33 cellular contexts compared by ENCODE assay signal in the genomic region with DNA sequence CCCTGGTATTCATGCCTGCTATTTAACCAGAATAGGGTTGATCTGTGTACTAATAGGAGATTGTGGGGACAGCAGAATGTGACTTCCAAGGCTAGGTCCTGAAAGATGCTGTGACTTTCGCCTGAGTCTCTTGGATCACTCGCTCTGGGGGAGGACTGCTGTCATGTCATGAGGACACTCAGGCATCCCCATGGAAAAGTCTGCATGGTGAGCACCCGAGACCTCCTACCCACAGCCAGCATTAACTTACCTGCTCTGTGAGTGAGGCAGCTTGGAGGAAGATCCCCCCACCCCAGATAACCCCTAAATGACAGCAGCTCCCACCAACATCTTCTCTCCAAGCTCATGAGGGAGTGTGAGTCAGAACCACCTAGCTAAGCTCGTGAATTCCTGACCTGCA. TPM values are rescaled to one million over a fixed set of nuclear protein-coding genes. Genes with fewer than 3 reads are reported as not detected.
"Had no signal": no experiment of that assay in that cellular context is flagged by ENCODE, and none has a peak within 500 bp of the region (broad histone marks: within the 10 kb centered on the region; RNA-seq: fewer than 3 reads in every experiment).

No MANE protein-coding gene starts in this region.

- H3K4me1 ChIP-seq: adrenal gland, body of pancreas, colonic mucosa, esophagus muscularis mucosa, foreskin keratinocyte, gastrocnemius medialis had no signal

- H3K27ac ChIP-seq: adrenal gland, body of pancreas, colonic mucosa, dorsolateral prefrontal cortex, esophagus muscularis mucosa, foreskin keratinocyte, gastrocnemius medialis, WERI-Rb-1 had no signal

- H3K27ac Mint-ChIP-seq: activated B cell treated with CpG ODN at 0.5 μM for 24 hours; activated CD4-positive, alpha-beta memory T cell treated with anti-CD3 and anti-CD28 coated beads for 36 hours; activated CD4-positive, alpha-beta T cell treated with anti-CD3 and anti-CD28 coated beads, Interleukin-2, amount 10 ng/mL, durations not matched to agents 24 days and 14 days; activated CD8-positive, alpha-beta T cell treated with anti-CD3 and anti-CD28 coated beads, Interleukin-2, amount 10 ng/mL, durations not matched to agents 7 days and 5 days; activated naive CD4-positive, alpha-beta T cell treated with anti-CD3 and anti-CD28 coated beads for 36 hours; activated naive CD4-positive, alpha-beta T cell treated with anti-CD3 and anti-CD28 coated beads, Interleukin-2, amount 50 U/mL, for 24 hours; activated naive CD8-positive, alpha-beta T cell treated with anti-CD3 and anti-CD28 coated beads for 36 hours; activated naive CD8-positive, alpha-beta T cell treated with anti-CD3 and anti-CD28 coated beads, Interleukin-2, amount 50 U/mL, for 24 hours; activated T-helper 2 cell treated with anti-CD3 and anti-CD28 coated beads, Interferon-gamma antibody, Interleukin-2, Interleukin-4, amounts not matched to agents 10 μg/mL and 5 μg/mL and 100 μg/mL, durations not matched to agents 14 hours and 24 hours and 36 hours; dendritic cell treated with granulocyte-macrophage colony-stimulating factor and Interleukin-4, amounts not matched to agents 40 ng/mL and 50 ng/mL, for 4 days; effector memory CD8-positive, alpha-beta T cell; T-helper 17 cell; T-helper 2 cell treated with Interferon-gamma antibody and Interleukin-4, amounts not matched to agents 5 μg/mL and 100 μg/mL, for 36 hours had no signal

- DNase-seq: activated B cell treated with CpG ODN at 0.5 μM for 24 hours; activated CD4-positive, alpha-beta memory T cell treated with anti-CD3 and anti-CD28 coated beads for 36 hours; activated CD4-positive, alpha-beta T cell treated with anti-CD3 and anti-CD28 coated beads, Interleukin-2, amount 10 ng/mL, durations not matched to agents 24 days and 14 days; activated CD8-positive, alpha-beta T cell treated with anti-CD3 and anti-CD28 coated beads, Interleukin-2, amount 10 ng/mL, durations not matched to agents 7 days and 5 days; activated effector memory CD4-positive, alpha-beta T cell treated with anti-CD3 and anti-CD28 coated beads, Interleukin-2, amount 50 U/mL, for 16 hours; activated naive CD4-positive, alpha-beta T cell treated with anti-CD3 and anti-CD28 coated beads for 36 hours; activated naive CD8-positive, alpha-beta T cell treated with anti-CD3 and anti-CD28 coated beads for 36 hours; activated naive CD8-positive, alpha-beta T cell treated with anti-CD3 and anti-CD28 coated beads, Interleukin-2, amount 50 U/mL, for 24 hours; activated T-cell treated with anti-CD3 and anti-CD28 coated beads, Interleukin-2, amount 50 U/mL, for 4 hours; amygdala; aorta; body of pancreas; central memory CD4-positive, alpha-beta T cell; cerebellar nuclear complex; colonic mucosa; dorsolateral prefrontal cortex; effector CD4-positive, alpha-beta T cell; effector memory CD8-positive, alpha-beta T cell; erythroblast; foreskin keratinocyte; gastrocnemius medialis; glutamatergic neuron; T-helper 1 cell; T-helper 17 cell; T1000; WERI-Rb-1 had no signal

- H3K9me3 ChIP-seq: adrenal gland, body of pancreas, colonic mucosa, esophagus muscularis mucosa, gastrocnemius medialis had no signal

- H3K9me3 Mint-ChIP-seq: activated B cell treated with CpG ODN at 0.5 μM for 24 hours; activated CD4-positive, alpha-beta memory T cell treated with anti-CD3 and anti-CD28 coated beads for 36 hours; activated CD4-positive, alpha-beta T cell treated with anti-CD3 and anti-CD28 coated beads, Interleukin-2, amount 10 ng/mL, durations not matched to agents 24 days and 14 days; activated naive CD4-positive, alpha-beta T cell treated with anti-CD3 and anti-CD28 coated beads for 36 hours; activated naive CD4-positive, alpha-beta T cell treated with anti-CD3 and anti-CD28 coated beads, Interleukin-2, amount 50 U/mL, for 24 hours; activated naive CD8-positive, alpha-beta T cell treated with anti-CD3 and anti-CD28 coated beads for 36 hours; activated naive CD8-positive, alpha-beta T cell treated with anti-CD3 and anti-CD28 coated beads, Interleukin-2, amount 50 U/mL, for 24 hours; activated T-cell treated with anti-CD3 and anti-CD28 coated beads, Interleukin-2, amount 50 U/mL, for 4 hours; activated T-helper 2 cell treated with anti-CD3 and anti-CD28 coated beads, Interferon-gamma antibody, Interleukin-2, Interleukin-4, amounts not matched to agents 10 μg/mL and 5 μg/mL and 100 μg/mL, durations not matched to agents 14 hours and 24 hours and 36 hours; dendritic cell treated with granulocyte-macrophage colony-stimulating factor and Interleukin-4, amounts not matched to agents 40 ng/mL and 50 ng/mL, for 4 days; effector memory CD8-positive, alpha-beta T cell; T-helper 2 cell treated with Interferon-gamma antibody and Interleukin-4, amounts not matched to agents 5 μg/mL and 100 μg/mL, for 36 hours had no signal

- H3K4me3 Mint-ChIP-seq: activated B cell treated with CpG ODN at 0.5 μM for 24 hours; activated CD4-positive, alpha-beta memory T cell treated with anti-CD3 and anti-CD28 coated beads for 36 hours; activated CD4-positive, alpha-beta T cell treated with anti-CD3 and anti-CD28 coated beads, Interleukin-2, amount 10 ng/mL, durations not matched to agents 24 days and 14 days; activated CD8-positive, alpha-beta T cell treated with anti-CD3 and anti-CD28 coated beads, Interleukin-2, amount 10 ng/mL, durations not matched to agents 7 days and 5 days; activated naive CD4-positive, alpha-beta T cell treated with anti-CD3 and anti-CD28 coated beads for 36 hours; activated naive CD4-positive, alpha-beta T cell treated with anti-CD3 and anti-CD28 coated beads, Interleukin-2, amount 50 U/mL, for 24 hours; activated naive CD8-positive, alpha-beta T cell treated with anti-CD3 and anti-CD28 coated beads for 36 hours; activated naive CD8-positive, alpha-beta T cell treated with anti-CD3 and anti-CD28 coated beads, Interleukin-2, amount 50 U/mL, for 24 hours; activated T-cell treated with anti-CD3 and anti-CD28 coated beads, Interleukin-2, amount 50 U/mL, for 4 hours; dendritic cell treated with granulocyte-macrophage colony-stimulating factor and Interleukin-4, amounts not matched to agents 40 ng/mL and 50 ng/mL, for 4 days; effector memory CD8-positive, alpha-beta T cell; T-helper 17 cell; T-helper 2 cell treated with Interferon-gamma antibody and Interleukin-4, amounts not matched to agents 5 μg/mL and 100 μg/mL, for 36 hours had no signal

- H3K27me3 ChIP-seq: colonic mucosa, foreskin keratinocyte had no signal

- H3K4me1 Mint-ChIP-seq: activated B cell treated with CpG ODN at 0.5 μM for 24 hours; activated CD4-positive, alpha-beta T cell treated with anti-CD3 and anti-CD28 coated beads, Interleukin-2, amount 10 ng/mL, durations not matched to agents 24 days and 14 days; activated naive CD4-positive, alpha-beta T cell treated with anti-CD3 and anti-CD28 coated beads, Interleukin-2, amount 50 U/mL, for 24 hours; activated naive CD8-positive, alpha-beta T cell treated with anti-CD3 and anti-CD28 coated beads for 36 hours; activated naive CD8-positive, alpha-beta T cell treated with anti-CD3 and anti-CD28 coated beads, Interleukin-2, amount 50 U/mL, for 24 hours; T-helper 17 cell had no signal

- H3K27me3 Mint-ChIP-seq: activated CD4-positive, alpha-beta memory T cell treated with anti-CD3 and anti-CD28 coated beads for 36 hours; activated CD4-positive, alpha-beta T cell treated with anti-CD3 and anti-CD28 coated beads, Interleukin-2, amount 10 ng/mL, durations not matched to agents 24 days and 14 days had no signal

- ATAC-seq: activated CD4-positive, CD25-positive, alpha-beta regulatory T cell treated with anti-CD3 and anti-CD28 coated beads, Interleukin-2, amount 50 U/mL, for 24 hours; activated CD8-positive, alpha-beta T cell treated with anti-CD3 and anti-CD28 coated beads, Interleukin-2, amount 10 ng/mL, durations not matched to agents 7 days and 5 days; activated naive CD8-positive, alpha-beta T cell treated with anti-CD3 and anti-CD28 coated beads, Interleukin-2, amount 50 U/mL, for 24 hours; activated T-cell treated with anti-CD3 and anti-CD28 coated beads, Interleukin-2, amount 50 U/mL, for 4 hours; body of pancreas; effector memory CD8-positive, alpha-beta T cell; foreskin keratinocyte; gastrocnemius medialis; T-helper 17 cell had no signal

- H3K36me3 Mint-ChIP-seq: activated CD4-positive, alpha-beta memory T cell treated with anti-CD3 and anti-CD28 coated beads for 36 hours; activated naive CD4-positive, alpha-beta T cell treated with anti-CD3 and anti-CD28 coated beads, Interleukin-2, amount 50 U/mL, for 24 hours; activated naive CD8-positive, alpha-beta T cell treated with anti-CD3 and anti-CD28 coated beads for 36 hours had no signal

- H3K4me3 ChIP-seq: adrenal gland, body of pancreas, colonic mucosa, dorsolateral prefrontal cortex, esophagus muscularis mucosa, gastrocnemius medialis had no signal

RNA-seq across cellular contexts. Expression of a gene that starts 30.3 kb away (rescaled TPM):
- total RNA-seq: activated B cell treated with CpG ODN at 0.5 μM for 24 hours; activated CD4-positive, alpha-beta memory T cell treated with anti-CD3 and anti-CD28 coated beads for 36 hours; activated CD4-positive, alpha-beta T cell treated with anti-CD3 and anti-CD28 coated beads, Interleukin-2, amount 10 ng/mL, durations not matched to agents 24 days and 14 days; activated CD8-positive, alpha-beta T cell treated with anti-CD3 and anti-CD28 coated beads, Interleukin-2, amount 10 ng/mL, durations not matched to agents 7 days and 5 days; activated naive CD4-positive, alpha-beta T cell treated with anti-CD3 and anti-CD28 coated beads for 36 hours; activated naive CD8-positive, alpha-beta T cell treated with anti-CD3 and anti-CD28 coated beads for 36 hours; activated T-cell treated with anti-CD3 and anti-CD28 coated beads, Interleukin-2, amount 50 U/mL, for 4 hours; activated T-helper 2 cell treated with anti-CD3 and anti-CD28 coated beads, Interferon-gamma antibody, Interleukin-2, Interleukin-4, amounts not matched to agents 10 μg/mL and 5 μg/mL and 100 μg/mL, durations not matched to agents 14 hours and 24 hours and 36 hours; adrenal gland; aorta; body of pancreas; colonic mucosa; dorsolateral prefrontal cortex; esophagus muscularis mucosa; foreskin keratinocyte; gastrocnemius medialis; T-helper 17 cell had no signal
- polyA plus RNA-seq: adrenal gland, aorta, foreskin keratinocyte had no signal
